Comparison of ENCODE assay signal across 2 cellular contexts in genomic region chr2:109409347-109410020, GRCh38.
TF ChIP-seq lines count a peak whose summit lies in the region.

No MANE protein-coding gene starts in this region.

TF ChIP-seq in GM23338, 12 proteins besides CTCF, POLR2A, EP300 and RAD21:
- TF ChIP-seq, protein P1, sequence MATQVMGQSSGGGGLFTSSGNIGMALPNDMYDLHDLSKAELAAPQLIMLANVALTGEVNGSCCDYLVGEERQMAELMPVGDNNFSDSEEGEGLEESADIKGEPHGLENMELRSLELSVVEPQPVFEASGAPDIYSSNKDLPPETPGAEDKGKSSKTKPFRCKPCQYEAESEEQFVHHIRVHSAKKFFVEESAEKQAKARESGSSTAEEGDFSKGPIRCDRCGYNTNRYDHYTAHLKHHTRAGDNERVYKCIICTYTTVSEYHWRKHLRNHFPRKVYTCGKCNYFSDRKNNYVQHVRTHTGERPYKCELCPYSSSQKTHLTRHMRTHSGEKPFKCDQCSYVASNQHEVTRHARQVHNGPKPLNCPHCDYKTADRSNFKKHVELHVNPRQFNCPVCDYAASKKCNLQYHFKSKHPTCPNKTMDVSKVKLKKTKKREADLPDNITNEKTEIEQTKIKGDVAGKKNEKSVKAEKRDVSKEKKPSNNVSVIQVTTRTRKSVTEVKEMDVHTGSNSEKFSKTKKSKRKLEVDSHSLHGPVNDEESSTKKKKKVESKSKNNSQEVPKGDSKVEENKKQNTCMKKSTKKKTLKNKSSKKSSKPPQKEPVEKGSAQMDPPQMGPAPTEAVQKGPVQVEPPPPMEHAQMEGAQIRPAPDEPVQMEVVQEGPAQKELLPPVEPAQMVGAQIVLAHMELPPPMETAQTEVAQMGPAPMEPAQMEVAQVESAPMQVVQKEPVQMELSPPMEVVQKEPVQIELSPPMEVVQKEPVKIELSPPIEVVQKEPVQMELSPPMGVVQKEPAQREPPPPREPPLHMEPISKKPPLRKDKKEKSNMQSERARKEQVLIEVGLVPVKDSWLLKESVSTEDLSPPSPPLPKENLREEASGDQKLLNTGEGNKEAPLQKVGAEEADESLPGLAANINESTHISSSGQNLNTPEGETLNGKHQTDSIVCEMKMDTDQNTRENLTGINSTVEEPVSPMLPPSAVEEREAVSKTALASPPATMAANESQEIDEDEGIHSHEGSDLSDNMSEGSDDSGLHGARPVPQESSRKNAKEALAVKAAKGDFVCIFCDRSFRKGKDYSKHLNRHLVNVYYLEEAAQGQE (IDR thresholded peaks at IDR 0.05; ENCODE audit: unreplicated experiment) = no peak

TF ChIP-seq in H1, 55 proteins besides CTCF, POLR2A, EP300 and RAD21:
- TF ChIP-seq, protein P2, sequence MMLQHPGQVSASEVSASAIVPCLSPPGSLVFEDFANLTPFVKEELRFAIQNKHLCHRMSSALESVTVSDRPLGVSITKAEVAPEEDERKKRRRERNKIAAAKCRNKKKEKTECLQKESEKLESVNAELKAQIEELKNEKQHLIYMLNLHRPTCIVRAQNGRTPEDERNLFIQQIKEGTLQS (IDR thresholded peaks at IDR 0.05; ENCODE audit: insufficient read depth, low read depth, low read length) = no peak
- TF ChIP-seq BRCA1 (IDR thresholded peaks at IDR 0.05; ENCODE audit: low read depth, low read length) (no peak), NANOG (IDR thresholded peaks at IDR 0.05; ENCODE audit: insufficient read depth, low read depth, low read length, poor library complexity, severe bottlenecking) (no peak), TAF7 (optimal IDR thresholded peaks at IDR 0.05; ENCODE audit: borderline replicate concordance, low read depth, low read length) (peak; percentile 82), CREB1 (IDR thresholded peaks at IDR 0.05) (no peak), TAF1 (IDR thresholded peaks at IDR 0.05; ENCODE audit: low read depth, low read length) (no peak), SP1 (IDR thresholded peaks at IDR 0.05; ENCODE audit: low read depth, low read length) (no peak), CBX8 (IDR thresholded peaks at IDR 0.05; ENCODE audit: borderline replicate concordance, low read depth, low read length) (no peak), TEAD4 (IDR thresholded peaks at IDR 0.05; ENCODE audit: low read depth, low read length) (no peak), BCL11A (IDR thresholded peaks at IDR 0.05; ENCODE audit: low read depth in 2 of 2, low read length in 2 of 2) (no peak), YY1 (IDR thresholded peaks at IDR 0.05; ENCODE audit: low read depth, low read length) (no peak), TBP (IDR thresholded peaks at IDR 0.05; ENCODE audit: low read depth, low read length) (peak; percentile 48; the same call in 1 of the 2 replicates), KDM5A (IDR thresholded peaks at IDR 0.05; ENCODE audit: low read length) (no peak), POLR2AphosphoS5 (IDR thresholded peaks at IDR 0.05; ENCODE audit: low read depth, low read length) (peak; percentile 49; the same call in 1 of the 2 replicates), CTBP2 (IDR thresholded peaks at IDR 0.05; ENCODE audit: borderline replicate concordance, insufficient read depth, insufficient read length, low read length) (no peak)
